In genomic region chr2:69438580-69438979, GRCh38 we compare ENCODE assay signal across 9 cellular contexts. TPM values are rescaled to one million over a fixed set of nuclear protein-coding genes. Genes with fewer than 3 reads are reported as not detected.
DNase-seq lines count a peak whose midpoint lies in the region; ATAC-seq and TF ChIP-seq lines count a peak whose summit lies in the region.
"Had no signal": no experiment of that assay in that cellular context is flagged by ENCODE, and none has a peak within 500 bp of the region (broad histone marks: within the 10 kb centered on the region; RNA-seq: fewer than 3 reads in every experiment).

No MANE protein-coding gene starts in this region.

- TF ChIP-seq POLR2A in HCT116 (IDR thresholded peaks at IDR 0.05; ENCODE audit: borderline replicate concordance, extremely low read depth, insufficient read depth, insufficient read length) (no peak), gastroesophageal sphincter (IDR thresholded peaks at IDR 0.05) (no peak)

- peak overlapping the region; percentile 27 for H3K4me3 Mint-ChIP-seq in activated CD8-positive, alpha-beta T cell treated with anti-CD3 and anti-CD28 coated beads for 36 hours
- peak overlapping the region; percentile 4 for H3K4me3 Mint-ChIP-seq in stimulated activated memory B cell treated with anti-CD40 and anti-IgM and Interleukin-4, amounts not matched to agents 10 μg/mL and 1 μg/mL and 100 μg/mL, for 72 hours

- DNase-seq in HCT116 (ENCODE audit: low read depth, low spot score) (no peak), middle frontal gyrus (ENCODE audit: extremely low spot score, low spot score) (no peak), OCI-M2 (lab: John Stamatoyannopoulos, UW; ENCODE audit: unreplicated experiment) (no peak)
- DNase-seq in activated CD8-positive, alpha-beta T cell treated with anti-CD3 and anti-CD28 coated beads for 36 hours: no peak
- DNase-seq: activated CD4-positive, alpha-beta T cell treated with anti-CD3 and anti-CD28 coated beads for 36 hours; stimulated activated CD8-positive, alpha-beta memory T cell treated with anti-CD3 and anti-CD28 coated beads, Interleukin-4, amount 100 ng/mL, for 48 hours had no signal

- peak overlapping the region; percentile 78; the same call in 1 of the 2 replicates for H3K9ac ChIP-seq in HCT116 (ENCODE audit: low read length)

- POLR2A ChIA-PET in HCT116 (lab: Charles Lee): no interaction called here
- POLR2A ChIA-PET in activated CD8-positive, alpha-beta T cell treated with anti-CD3 and anti-CD28 coated beads for 36 hours (lab: Charles Lee): interaction anchor here (1.7 to 2.5 kb wide), 3 partner anchors 16 to 52 kb away, joined by 7 to 25 read pairs (median 7); no protein-coding TSS in a partner anchor

- TF ChIP-seq EP300 in gastroesophageal sphincter (IDR thresholded peaks at IDR 0.05): no peak

- H3K9me2 ChIP-seq in HCT116 (ENCODE audit: insufficient read depth): no peaks in the 10 kb centered on the region

- H3K27ac ChIP-seq in HCT116 (ENCODE audit: low read depth, low read length) (peak overlapping the region; percentile 92; the same call in 1 of the 2 replicates), gastroesophageal sphincter (peak overlapping the region; percentile 91 to 99 (median 96))

- WGBS in gastroesophageal sphincter (ENCODE audit: low coverage in 1 of 2), 2 donors: 91 to 94% methylated on average over 4 to 6 of the region's 6 CpGs

- BruUV-seq in HCT116 (replicated peaks; lab: Mats Ljungman, UMichigan): no TSS peak

- peaks cover 10% of the 10 kb centered on the region for H3K9me3 Mint-ChIP-seq in activated CD8-positive, alpha-beta T cell treated with anti-CD3 and anti-CD28 coated beads for 36 hours
- H3K9me3 Mint-ChIP-seq in stimulated activated memory B cell treated with anti-CD40 and anti-IgM and Interleukin-4, amounts not matched to agents 10 μg/mL and 1 μg/mL and 100 μg/mL, for 72 hours: no peaks in the 10 kb centered on the region

- H3K36me3 Mint-ChIP-seq in activated CD8-positive, alpha-beta T cell treated with anti-CD3 and anti-CD28 coated beads for 36 hours (ENCODE audit: low read depth): peaks cover 14% of the 10 kb centered on the region
- no peaks in the 10 kb centered on the region for H3K36me3 Mint-ChIP-seq in stimulated activated memory B cell treated with anti-CD40 and anti-IgM and Interleukin-4, amounts not matched to agents 10 μg/mL and 1 μg/mL and 100 μg/mL, for 72 hours

- H2AFZ ChIP-seq in HCT116 (ENCODE audit: low read depth, low read length, poor library complexity, severe bottlenecking): no peak overlapping the region

- H3K27me3 Mint-ChIP-seq in activated CD8-positive, alpha-beta T cell treated with anti-CD3 and anti-CD28 coated beads for 36 hours: no peaks in the 10 kb centered on the region
- H3K27me3 Mint-ChIP-seq in stimulated activated memory B cell treated with anti-CD40 and anti-IgM and Interleukin-4, amounts not matched to agents 10 μg/mL and 1 μg/mL and 100 μg/mL, for 72 hours: no peaks in the 10 kb centered on the region
- H3K27me3 Mint-ChIP-seq: activated CD4-positive, alpha-beta T cell treated with anti-CD3 and anti-CD28 coated beads for 36 hours had no signal

- H3K27me3 ChIP-seq in HCT116 (ENCODE audit: insufficient read depth, low read length) (no peaks in the 10 kb centered on the region), gastroesophageal sphincter (no peaks in the 10 kb centered on the region)

- TF ChIP-seq CTCF in HCT116 (IDR thresholded peaks at IDR 0.05 in 2 of 3, conservative IDR thresholded peaks at IDR 0.05 in 1 of 3; ENCODE audit: borderline replicate concordance in 1 of 3, insufficient read depth in 1 of 3, low read depth in 2 of 3, low read length in 2 of 3): no peak
- no peak for TF ChIP-seq CTCF in activated CD8-positive, alpha-beta T cell treated with anti-CD3 and anti-CD28 coated beads for 36 hours (IDR thresholded peaks at IDR 0.05)
- TF ChIP-seq CTCF in gastroesophageal sphincter (IDR thresholded peaks at IDR 0.05): no peak

- CTCF ChIA-PET in HCT116 (lab: Charles Lee): no interaction called here
- CTCF ChIA-PET in activated CD8-positive, alpha-beta T cell treated with anti-CD3 and anti-CD28 coated beads for 36 hours (lab: Charles Lee): interaction anchor here (1.6 to 2.0 kb wide), 3 partner anchors 14 to 286 kb away, joined by 3 to 8 read pairs (median 4); no protein-coding TSS in a partner anchor

- peaks cover 28% of the 10 kb centered on the region for H3K4me1 Mint-ChIP-seq in activated CD8-positive, alpha-beta T cell treated with anti-CD3 and anti-CD28 coated beads for 36 hours (ENCODE audit: low read depth)
- H3K4me1 Mint-ChIP-seq in stimulated activated memory B cell treated with anti-CD40 and anti-IgM and Interleukin-4, amounts not matched to agents 10 μg/mL and 1 μg/mL and 100 μg/mL, for 72 hours: peaks cover 31% of the 10 kb centered on the region

- H4K20me1 ChIP-seq in HCT116 (ENCODE audit: insufficient read depth): no peaks in the 10 kb centered on the region

- peaks cover 22% of the 10 kb centered on the region for H3K79me2 ChIP-seq in HCT116 (ENCODE audit: insufficient read depth, low read length)

- peak overlapping the region; percentile 88; the same call in 1 of the 2 replicates for H3K4me2 ChIP-seq in HCT116 (ENCODE audit: low read length)

- peak overlapping the region; percentile 93 for H3K27ac Mint-ChIP-seq in activated CD8-positive, alpha-beta T cell treated with anti-CD3 and anti-CD28 coated beads for 36 hours
- peak overlapping the region; percentile 98 for H3K27ac Mint-ChIP-seq in stimulated activated memory B cell treated with anti-CD40 and anti-IgM and Interleukin-4, amounts not matched to agents 10 μg/mL and 1 μg/mL and 100 μg/mL, for 72 hours

- H3K4me1 ChIP-seq in HCT116 (ENCODE audit: control insufficient read depth in 1 of 2, insufficient read depth in 2 of 2, low read length in 2 of 2) (peaks cover 9 to 24% of the 10 kb centered on the region in 2 experiments; a peak in 3 of 4 replicates), gastroesophageal sphincter (peaks cover 0 to 32% (median 10%) of the 10 kb centered on the region in 3 donors)

- H3K4me3 ChIP-seq in HCT116 (replicated peaks in 1 of 2; ENCODE audit: low read depth in 1 of 2, low read length in 2 of 2): no peak overlapping the region
- H3K4me3 ChIP-seq in gastroesophageal sphincter: no peak overlapping the region

- intact Hi-C loops in HCT116 (cut with micrococcal nuclease): no loop called here
- intact Hi-C loops in activated CD8-positive, alpha-beta T cell treated with anti-CD3 and anti-CD28 coated beads for 36 hours (cut with micrococcal nuclease): no loop called here

- no peaks in the 10 kb centered on the region; a peak in 1 of 4 replicates for H3K36me3 ChIP-seq in HCT116 (ENCODE audit: control insufficient read depth in 1 of 2, insufficient read depth in 2 of 2, low read length in 2 of 2)
- H3K36me3 ChIP-seq in gastroesophageal sphincter: no peaks in the 10 kb centered on the region

- TF ChIP-seq RAD21 in HCT116 (IDR thresholded peaks at IDR 0.05; ENCODE audit: low read depth): no peak

- RAD21 ChIA-PET in HCT116 (lab: Charles Lee; ENCODE audit: low non-redundant PET in 1 of 2, low total read pairs in 2 of 2, uncharacterized antibody in 2 of 2, unreplicated experiment in 2 of 2): no interaction called here

- H3K9me3 ChIP-seq in HCT116 (ENCODE audit: control insufficient read depth in 1 of 2, insufficient read depth in 1 of 2, low read depth in 1 of 2, low read length in 2 of 2): no peaks in the 10 kb centered on the region
- no peaks in the 10 kb centered on the region for H3K9me3 ChIP-seq in gastroesophageal sphincter

- no peak for ATAC-seq in HCT116
- ATAC-seq in activated CD8-positive, alpha-beta T cell treated with anti-CD3 and anti-CD28 coated beads for 36 hours: no peak
- ATAC-seq in gastroesophageal sphincter: no peak
- no peak for ATAC-seq in stimulated activated memory B cell treated with anti-CD40 and anti-IgM and Interleukin-4, amounts not matched to agents 10 μg/mL and 1 μg/mL and 100 μg/mL, for 72 hours
- ATAC-seq in GM18519 (IDR thresholded peaks at IDR 0.05; ENCODE audit: low FRiP score, unreplicated experiment): no peak
- ATAC-seq: activated CD4-positive, alpha-beta T cell treated with anti-CD3 and anti-CD28 coated beads for 36 hours had no signal

TF ChIP-seq in HCT116, 20 proteins besides CTCF, POLR2A, EP300 and RAD21 (continues in another document):
- TF ChIP-seq ELF1 (IDR thresholded peaks at IDR 0.05; ENCODE audit: borderline replicate concordance, low read depth) (no peak), SP1 (IDR thresholded peaks at IDR 0.05; ENCODE audit: low read depth) (no peak), EZH2phosphoT487 (IDR thresholded peaks at IDR 0.05; ENCODE audit: borderline replicate concordance) (no peak), CBX3 (IDR thresholded peaks at IDR 0.05; ENCODE audit: low read depth) (no peak), SRF (IDR thresholded peaks at IDR 0.05; ENCODE audit: low read depth) (no peak), ATF3 (IDR thresholded peaks at IDR 0.05) (no peak), FOSL1 (IDR thresholded peaks at IDR 0.05; ENCODE audit: low read depth) (no peak), TCF7L2 (IDR thresholded peaks at IDR 0.05; ENCODE audit: borderline replicate concordance, extremely low read depth, insufficient read depth, insufficient read length) (no peak), JUND (IDR thresholded peaks at IDR 0.05) (no peak), CEBPB (IDR thresholded peaks at IDR 0.05; ENCODE audit: low read depth) (no peak), ZNF274 (IDR thresholded peaks at IDR 0.05; ENCODE audit: low read depth, low read length) (no peak)

RNA-seq across cellular contexts. Expression of gene NFU1, which starts 1.3 kb away (rescaled TPM):
- total RNA-seq in HCT116 (2021; ENCODE audit: unreplicated experiment) (38.2 TPM), gastroesophageal sphincter (10 to 100 TPM; 58.9 to 77.2 (median 62.2) TPM)
- polyA plus RNA-seq in HCT116 (2012): 29.4 and 36.1 TPM in 2 replicates
- total RNA-seq in activated CD8-positive, alpha-beta T cell treated with anti-CD3 and anti-CD28 coated beads for 36 hours: 10 to 100 TPM; 41.0 to 46.2 TPM

RNA-seq across cellular contexts. Expression of gene GFPT1, which starts 51.6 kb away (rescaled TPM):
- 62.4 TPM for total RNA-seq in HCT116 (2021; ENCODE audit: unreplicated experiment)
- 23.6 and 27.4 TPM in 2 replicates for polyA plus RNA-seq in HCT116 (2012)
- total RNA-seq in activated CD8-positive, alpha-beta T cell treated with anti-CD3 and anti-CD28 coated beads for 36 hours: 10 to 100 TPM; 37.8 to 38.0 TPM
- 10 to 100 TPM; 15.3 to 40.4 (median 28.2) TPM for total RNA-seq in gastroesophageal sphincter
